25 cellular contexts compared by ENCODE assay signal in the genomic region with DNA sequence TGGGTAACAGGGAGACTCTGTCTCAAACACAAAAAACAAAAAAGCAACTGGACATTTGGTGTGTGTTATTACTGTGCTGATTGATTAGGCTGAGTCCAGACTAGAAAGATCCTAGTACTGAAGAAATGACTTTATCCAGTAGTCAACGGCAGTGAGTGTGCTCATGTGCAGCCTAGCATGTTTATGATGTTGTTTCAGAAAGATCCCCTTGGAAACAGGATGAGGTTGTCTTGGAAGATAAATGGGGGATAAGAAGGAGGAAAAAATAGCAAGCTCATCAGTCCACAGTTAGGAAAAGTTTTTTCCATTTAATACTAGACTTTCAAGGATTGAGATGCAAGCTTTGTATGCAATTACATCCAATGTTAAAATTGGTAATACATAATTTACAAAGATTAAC. TPM values are rescaled to one million over a fixed set of nuclear protein-coding genes. Genes with fewer than 3 reads are reported as not detected.
"Had no signal": no experiment of that assay in that cellular context is flagged by ENCODE, and none has a peak within 500 bp of the region (broad histone marks: within the 10 kb centered on the region; RNA-seq: fewer than 3 reads in every experiment).

No MANE protein-coding gene starts in this region.

- H3K4me1 Mint-ChIP-seq: activated B cell treated with CpG ODN at 0.5 μM for 24 hours had no signal

- DNase-seq: activated B cell treated with CpG ODN at 0.5 μM for 24 hours; activated CD4-positive, alpha-beta memory T cell treated with anti-CD3 and anti-CD28 coated beads, Interleukin-2, amount 10 ng/mL, durations not matched to agents 7 days and 5 days; activated CD4-positive, alpha-beta T cell treated with anti-CD3 and anti-CD28 coated beads, Interleukin-2, amount 10 ng/mL, durations not matched to agents 7 days and 5 days; activated T-cell treated with anti-CD3 and anti-CD28 coated beads for 4 hours; anterior cingulate cortex; cerebellar nuclear complex; Karpas-422; NCI-H1048; NCI-H146; NCI-H187 treated with DMSO at 0.1 percent for 48 hours; NCI-H2081 treated with DMSO at 0.1 percent for 48 hours; NCI-H345; NCI-H510A; NCI-H526 treated with DMSO at 0.1 percent for 48 hours; NCI-H82; RPMI8226; SK-N-SH; SW 1271 had no signal

- H3K9me3 ChIP-seq: SK-N-SH had no signal

- H3K27me3 Mint-ChIP-seq: activated B cell treated with CpG ODN at 0.5 μM for 24 hours; activated CD4-positive, alpha-beta memory T cell treated with anti-CD3 and anti-CD28 coated beads, Interleukin-2, amount 10 ng/mL, durations not matched to agents 7 days and 5 days; activated CD4-positive, alpha-beta T cell treated with anti-CD3 and anti-CD28 coated beads, Interleukin-2, amount 10 ng/mL, durations not matched to agents 7 days and 5 days; activated naive CD4-positive, alpha-beta T cell treated with anti-CD3 and anti-CD28 coated beads, Interleukin-2, amount 50 U/mL, for 24 hours had no signal

- H3K27ac Mint-ChIP-seq: activated B cell treated with CpG ODN at 0.5 μM for 24 hours; activated CD4-positive, alpha-beta memory T cell treated with anti-CD3 and anti-CD28 coated beads, Interleukin-2, amount 10 ng/mL, durations not matched to agents 7 days and 5 days; activated CD4-positive, alpha-beta T cell treated with anti-CD3 and anti-CD28 coated beads, Interleukin-2, amount 10 ng/mL, durations not matched to agents 7 days and 5 days; activated naive CD4-positive, alpha-beta T cell treated with anti-CD3 and anti-CD28 coated beads, Interleukin-2, amount 50 U/mL, for 24 hours; T-helper 2 cell treated with Interferon-gamma antibody and Interleukin-4, amounts not matched to agents 5 μg/mL and 100 μg/mL, for 36 hours had no signal

- H3K4me3 Mint-ChIP-seq: activated B cell treated with CpG ODN at 0.5 μM for 24 hours; activated CD4-positive, alpha-beta memory T cell treated with anti-CD3 and anti-CD28 coated beads, Interleukin-2, amount 10 ng/mL, durations not matched to agents 7 days and 5 days; activated CD4-positive, alpha-beta T cell treated with anti-CD3 and anti-CD28 coated beads, Interleukin-2, amount 10 ng/mL, durations not matched to agents 7 days and 5 days; activated naive CD4-positive, alpha-beta T cell treated with anti-CD3 and anti-CD28 coated beads, Interleukin-2, amount 50 U/mL, for 24 hours; T-helper 2 cell treated with Interferon-gamma antibody and Interleukin-4, amounts not matched to agents 5 μg/mL and 100 μg/mL, for 36 hours had no signal

- H3K9me3 Mint-ChIP-seq: activated B cell treated with CpG ODN at 0.5 μM for 24 hours; activated CD4-positive, alpha-beta memory T cell treated with anti-CD3 and anti-CD28 coated beads, Interleukin-2, amount 10 ng/mL, durations not matched to agents 7 days and 5 days; activated CD4-positive, alpha-beta T cell treated with anti-CD3 and anti-CD28 coated beads, Interleukin-2, amount 10 ng/mL, durations not matched to agents 7 days and 5 days; activated naive CD4-positive, alpha-beta T cell treated with anti-CD3 and anti-CD28 coated beads, Interleukin-2, amount 50 U/mL, for 24 hours; T-helper 2 cell treated with Interferon-gamma antibody and Interleukin-4, amounts not matched to agents 5 μg/mL and 100 μg/mL, for 36 hours had no signal

- ATAC-seq: Panc1, Right ventricle myocardium inferior had no signal

RNA-seq across cellular contexts. Expression of a gene that starts 33.7 kb away (rescaled TPM):
- total RNA-seq: activated CD4-positive, alpha-beta memory T cell treated with anti-CD3 and anti-CD28 coated beads, Interleukin-2, amount 10 ng/mL, durations not matched to agents 7 days and 5 days; activated CD4-positive, alpha-beta T cell treated with anti-CD3 and anti-CD28 coated beads, Interleukin-2, amount 10 ng/mL, durations not matched to agents 7 days and 5 days; activated CD8-positive, alpha-beta memory T cell treated with anti-CD3 and anti-CD28 coated beads for 36 hours; cardiac septum; Right ventricle myocardium inferior; T-helper 1 cell treated with Interleukin-12 subunit alpha and Interleukin-12 subunit beta and Interleukin-4 antibody, amounts not matched to agents 30 ng/mL and 1 ng/mL, for 36 hours had no signal
